1 cellular context compared by ENCODE assay signal in genomic region chr1:224340711-224341384, GRCh38.
TF ChIP-seq lines count a peak whose summit lies in the region.

No MANE protein-coding gene starts in this region.

TF ChIP-seq in WTC11, 78 proteins besides CTCF, POLR2A, EP300 and RAD21 (continued from another document):
- TF ChIP-seq FOXP4 (CRISPR knock-in tag; IDR thresholded peaks at IDR 0.05) (0 out of 2 replicates have a peak, but pooled peaks have one; percentile 35), E2F5 (CRISPR knock-in tag; IDR thresholded peaks at IDR 0.05) (0 out of 2 replicates have a peak, but pooled peaks have one; percentile 28)
